ENCODE assay signal across 11 cellular contexts in the genomic region with DNA sequence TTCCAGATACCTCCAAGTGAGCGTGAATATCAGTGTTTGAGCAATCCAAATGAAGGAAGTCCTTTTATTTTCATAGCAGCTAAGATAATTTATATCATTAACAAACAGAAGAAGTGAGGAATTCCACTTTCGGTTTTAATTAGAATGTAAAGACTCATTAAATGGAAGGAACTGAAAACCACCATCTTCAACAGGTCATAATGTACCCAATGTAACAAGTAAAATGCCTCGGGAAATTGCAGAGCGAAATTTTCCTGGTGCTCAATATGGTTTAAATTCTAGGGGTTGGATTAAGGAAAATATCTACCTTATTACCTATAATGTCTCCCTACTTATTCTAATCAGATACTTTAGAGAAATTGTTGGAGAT. TPM values are rescaled to one million over a fixed set of nuclear protein-coding genes. Genes with fewer than 3 reads are reported as not detected.
DNase-seq lines count a peak whose midpoint lies in the region; ATAC-seq and TF ChIP-seq lines count a peak whose summit lies in the region.
"Had no signal": no experiment of that assay in that cellular context is flagged by ENCODE, and none has a peak within 500 bp of the region (broad histone marks: within the 10 kb centered on the region; RNA-seq: fewer than 3 reads in every experiment).

No MANE protein-coding gene starts in this region.

- no peaks in the 10 kb centered on the region for H3K9me3 ChIP-seq in fibroblast of lung (ENCODE audit: control insufficient read depth, insufficient read depth, low read depth, low read length)

- ATAC-seq in GM18502 (IDR thresholded peaks at IDR 0.05; ENCODE audit: poor library complexity, unreplicated experiment) (peak; percentile 40), T-cell (replicated peaks in 1 of 4) (no peak), GM18873 (IDR thresholded peaks at IDR 0.05; ENCODE audit: low FRiP score, unreplicated experiment) (no peak)

- peak overlapping the region; percentile 45 for H3K4me2 ChIP-seq in fibroblast of lung (ENCODE audit: extremely low read depth, insufficient read depth, low read length)

- TF ChIP-seq CTCF in 22Rv1 (IDR thresholded peaks at IDR 0.05) (no peak), fibroblast of lung (conservative IDR thresholded peaks at IDR 0.05 in 1 of 2, IDR thresholded peaks at IDR 0.05 in 1 of 2; ENCODE audit: low read depth in 1 of 2, low read length in 2 of 2) (no peak)

- POLR2A ChIA-PET in T-cell (lab: Charles Lee), result no interaction called here

- H3K4me1 Mint-ChIP-seq in T-cell, result peaks cover 0 to 16% (median 10%) of the 10 kb centered on the region in 3 donors
- H3K4me1 Mint-ChIP-seq: central memory CD8-positive, alpha-beta T cell had no signal

- H3K4me3 Mint-ChIP-seq in T-cell, result peak overlapping the region in 1 of 3 donors; percentile 21
- H3K4me3 Mint-ChIP-seq: central memory CD8-positive, alpha-beta T cell had no signal

- DNase-seq in T-cell, result no peak
- DNase-seq in fibroblast of lung (ENCODE audit: low read depth in 2 of 2), result no peak
- no peak for DNase-seq in foreskin melanocyte
- no peak for DNase-seq in NCI-H345 (lab: John Stamatoyannopoulos, UW)
- DNase-seq in COR-L47 (lab: John Stamatoyannopoulos, UW), result no peak
- DNase-seq: islet precursor cell, NCI-H2081 treated with DMSO at 0.1 percent for 48 hours had no signal

- CTCF ChIA-PET in T-cell (lab: Charles Lee), result no interaction called here

- H3K27ac Mint-ChIP-seq in T-cell, result peak overlapping the region; percentile 43 to 44

- no peaks in the 10 kb centered on the region for H3K27me3 ChIP-seq in fibroblast of lung (ENCODE audit: control insufficient read depth, insufficient read depth, low read length)

- H2AFZ ChIP-seq in fibroblast of lung (ENCODE audit: low read length), result no peak overlapping the region

- H3K36me3 Mint-ChIP-seq in T-cell, result no peaks in the 10 kb centered on the region

- H3K27me3 Mint-ChIP-seq in T-cell, result no peaks in the 10 kb centered on the region
- H3K27me3 Mint-ChIP-seq: central memory CD8-positive, alpha-beta T cell had no signal

- H3K4me1 ChIP-seq in fibroblast of lung (ENCODE audit: control insufficient read depth, extremely low read depth, insufficient read depth, low read length), result peaks cover 5% of the 10 kb centered on the region

- no peaks in the 10 kb centered on the region for H3K79me2 ChIP-seq in fibroblast of lung (ENCODE audit: control insufficient read depth, insufficient read depth, low read length)

- H3K4me3 ChIP-seq in fibroblast of lung (replicated peaks in 1 of 4; ENCODE audit: control extremely low read depth in 1 of 4, insufficient read depth in 1 of 4, low read depth in 3 of 4, low read length in 4 of 4), result no peak overlapping the region

- H3K9me3 Mint-ChIP-seq in T-cell, result no peaks in the 10 kb centered on the region
- H3K9me3 Mint-ChIP-seq: central memory CD8-positive, alpha-beta T cell had no signal

- no peaks in the 10 kb centered on the region for H3K36me3 ChIP-seq in fibroblast of lung (ENCODE audit: control insufficient read depth, insufficient read depth, low read length)

- H4K20me1 ChIP-seq in fibroblast of lung (ENCODE audit: control insufficient read depth, extremely low read depth, insufficient read depth, low read length), result no peaks in the 10 kb centered on the region

- peak overlapping the region; percentile 53 for H3K27ac ChIP-seq in 22Rv1
- H3K27ac ChIP-seq in fibroblast of lung (ENCODE audit: insufficient read depth, low read length), result no peak overlapping the region

- H3K9ac ChIP-seq in fibroblast of lung (ENCODE audit: insufficient read depth, low read length), result no peak overlapping the region

RNA-seq across cellular contexts. Expression of a gene that starts 33.9 kb away (rescaled TPM):
- total RNA-seq in T-cell (1 to 10 TPM; 2.3 to 6.3 (median 3.7) TPM), fibroblast of lung (22.6 and 47.7 TPM in 2 replicates)
- polyA plus RNA-seq in fibroblast of lung, result 13.9 and 21.4 TPM in 2 replicates
- polyA plus RNA-seq in fibroblast of lung (2012), result 7.2 and 11.4 TPM in 2 replicates
- 47.8 and 105 TPM in 2 replicates for polyA minus RNA-seq in fibroblast of lung (ENCODE audit: low replicate concordance)

RNA-seq across cellular contexts. Expression of a gene that starts 44.0 kb away (rescaled TPM):
- total RNA-seq in T-cell (1 to 10 TPM; 3.5 to 7.2 (median 6.7) TPM), fibroblast of lung (14.1 and 20.6 TPM in 2 replicates)
- polyA plus RNA-seq in fibroblast of lung, result 17.3 and 19.4 TPM in 2 replicates
- polyA plus RNA-seq in fibroblast of lung (2012), result 12.7 and 13.7 TPM in 2 replicates
- polyA minus RNA-seq in fibroblast of lung (ENCODE audit: low replicate concordance), result 3.7 and 9.3 TPM in 2 replicates
